In the genomic region with DNA sequence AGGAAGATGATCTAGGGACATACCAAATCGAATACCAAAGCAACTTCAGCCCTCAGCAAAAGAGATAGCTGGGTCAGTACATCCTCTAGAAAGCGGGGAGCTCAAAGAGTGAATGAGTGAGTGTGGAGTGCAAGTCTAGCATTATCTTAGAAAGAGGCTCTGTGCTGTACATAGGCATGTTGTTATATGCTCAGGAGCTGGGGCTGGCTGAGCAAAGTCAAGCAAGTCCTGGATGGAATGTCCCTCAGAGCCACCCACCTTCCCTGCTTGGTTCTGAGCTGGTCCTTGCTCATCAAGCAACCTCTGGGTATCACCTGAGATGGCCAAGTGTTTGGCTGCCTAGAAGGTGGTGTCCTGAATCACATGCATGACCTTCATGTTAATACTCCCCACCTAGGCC, we compare ENCODE assay signal across 2 cellular contexts.
TF ChIP-seq lines count a peak whose summit lies in the region.

No MANE protein-coding gene starts in this region.

TF ChIP-seq in HEK293, 187 proteins besides CTCF, POLR2A, EP300 and RAD21:
- TF ChIP-seq, protein P1, sequence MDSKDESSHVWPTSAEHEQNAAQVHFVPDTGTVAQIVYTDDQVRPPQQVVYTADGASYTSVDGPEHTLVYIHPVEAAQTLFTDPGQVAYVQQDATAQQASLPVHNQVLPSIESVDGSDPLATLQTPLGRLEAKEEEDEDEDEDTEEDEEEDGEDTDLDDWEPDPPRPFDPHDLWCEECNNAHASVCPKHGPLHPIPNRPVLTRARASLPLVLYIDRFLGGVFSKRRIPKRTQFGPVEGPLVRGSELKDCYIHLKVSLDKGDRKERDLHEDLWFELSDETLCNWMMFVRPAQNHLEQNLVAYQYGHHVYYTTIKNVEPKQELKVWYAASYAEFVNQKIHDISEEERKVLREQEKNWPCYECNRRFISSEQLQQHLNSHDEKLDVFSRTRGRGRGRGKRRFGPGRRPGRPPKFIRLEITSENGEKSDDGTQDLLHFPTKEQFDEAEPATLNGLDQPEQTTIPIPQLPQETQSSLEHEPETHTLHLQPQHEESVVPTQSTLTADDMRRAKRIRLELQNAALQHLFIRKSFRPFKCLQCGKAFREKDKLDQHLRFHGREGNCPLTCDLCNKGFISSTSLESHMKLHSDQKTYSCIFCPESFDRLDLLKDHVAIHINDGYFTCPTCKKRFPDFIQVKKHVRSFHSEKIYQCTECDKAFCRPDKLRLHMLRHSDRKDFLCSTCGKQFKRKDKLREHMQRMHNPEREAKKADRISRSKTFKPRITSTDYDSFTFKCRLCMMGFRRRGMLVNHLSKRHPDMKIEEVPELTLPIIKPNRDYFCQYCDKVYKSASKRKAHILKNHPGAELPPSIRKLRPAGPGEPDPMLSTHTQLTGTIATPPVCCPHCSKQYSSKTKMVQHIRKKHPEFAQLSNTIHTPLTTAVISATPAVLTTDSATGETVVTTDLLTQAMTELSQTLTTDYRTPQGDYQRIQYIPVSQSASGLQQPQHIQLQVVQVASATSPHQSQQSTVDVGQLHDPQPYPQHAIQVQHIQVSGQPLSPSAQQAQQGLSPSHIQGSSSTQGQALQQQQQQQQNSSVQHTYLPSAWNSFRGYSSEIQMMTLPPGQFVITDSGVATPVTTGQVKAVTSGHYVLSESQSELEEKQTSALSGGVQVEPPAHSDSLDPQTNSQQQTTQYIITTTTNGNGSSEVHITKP (tag by site-specific recombination; IDR thresholded peaks at IDR 0.05) = peak; percentile 60; the same call in 1 of the 2 replicates
- TF ChIP-seq GLIS2 (tag by site-specific recombination; IDR thresholded peaks at IDR 0.05) = no peak

TF ChIP-seq in liver, 16 proteins besides CTCF, POLR2A, EP300 and RAD21:
- TF ChIP-seq SP1 (IDR thresholded peaks at IDR 0.05) (no peak), NR2F2 (IDR thresholded peaks at IDR 0.05) (no peak), TAF1 (conservative IDR thresholded peaks at IDR 0.05) (no peak), GABPA (IDR thresholded peaks at IDR 0.05 in 1 of 2, conservative IDR thresholded peaks at IDR 0.05 in 1 of 2) (no peak), FOXA2 (IDR thresholded peaks at IDR 0.05) (no peak), HNF4A (conservative IDR thresholded peaks at IDR 0.05) (no peak), YY1 (IDR thresholded peaks at IDR 0.05) (no peak), EGR1 (IDR thresholded peaks at IDR 0.05; ENCODE audit: low read depth in 2 of 2) (no peak), JUND (IDR thresholded peaks at IDR 0.05) (no peak), RXRA (IDR thresholded peaks at IDR 0.05) (no peak), FOXA1 (IDR thresholded peaks at IDR 0.05) (no peak), HNF4G (IDR thresholded peaks at IDR 0.05) (no peak)
- TF ChIP-seq, protein P2, sequence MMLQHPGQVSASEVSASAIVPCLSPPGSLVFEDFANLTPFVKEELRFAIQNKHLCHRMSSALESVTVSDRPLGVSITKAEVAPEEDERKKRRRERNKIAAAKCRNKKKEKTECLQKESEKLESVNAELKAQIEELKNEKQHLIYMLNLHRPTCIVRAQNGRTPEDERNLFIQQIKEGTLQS (IDR thresholded peaks at IDR 0.05) = no peak
- TF ChIP-seq, protein P3, sequence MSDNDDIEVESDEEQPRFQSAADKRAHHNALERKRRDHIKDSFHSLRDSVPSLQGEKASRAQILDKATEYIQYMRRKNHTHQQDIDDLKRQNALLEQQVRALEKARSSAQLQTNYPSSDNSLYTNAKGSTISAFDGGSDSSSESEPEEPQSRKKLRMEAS (IDR thresholded peaks at IDR 0.05) = no peak
- TF ChIP-seq, protein P4, sequence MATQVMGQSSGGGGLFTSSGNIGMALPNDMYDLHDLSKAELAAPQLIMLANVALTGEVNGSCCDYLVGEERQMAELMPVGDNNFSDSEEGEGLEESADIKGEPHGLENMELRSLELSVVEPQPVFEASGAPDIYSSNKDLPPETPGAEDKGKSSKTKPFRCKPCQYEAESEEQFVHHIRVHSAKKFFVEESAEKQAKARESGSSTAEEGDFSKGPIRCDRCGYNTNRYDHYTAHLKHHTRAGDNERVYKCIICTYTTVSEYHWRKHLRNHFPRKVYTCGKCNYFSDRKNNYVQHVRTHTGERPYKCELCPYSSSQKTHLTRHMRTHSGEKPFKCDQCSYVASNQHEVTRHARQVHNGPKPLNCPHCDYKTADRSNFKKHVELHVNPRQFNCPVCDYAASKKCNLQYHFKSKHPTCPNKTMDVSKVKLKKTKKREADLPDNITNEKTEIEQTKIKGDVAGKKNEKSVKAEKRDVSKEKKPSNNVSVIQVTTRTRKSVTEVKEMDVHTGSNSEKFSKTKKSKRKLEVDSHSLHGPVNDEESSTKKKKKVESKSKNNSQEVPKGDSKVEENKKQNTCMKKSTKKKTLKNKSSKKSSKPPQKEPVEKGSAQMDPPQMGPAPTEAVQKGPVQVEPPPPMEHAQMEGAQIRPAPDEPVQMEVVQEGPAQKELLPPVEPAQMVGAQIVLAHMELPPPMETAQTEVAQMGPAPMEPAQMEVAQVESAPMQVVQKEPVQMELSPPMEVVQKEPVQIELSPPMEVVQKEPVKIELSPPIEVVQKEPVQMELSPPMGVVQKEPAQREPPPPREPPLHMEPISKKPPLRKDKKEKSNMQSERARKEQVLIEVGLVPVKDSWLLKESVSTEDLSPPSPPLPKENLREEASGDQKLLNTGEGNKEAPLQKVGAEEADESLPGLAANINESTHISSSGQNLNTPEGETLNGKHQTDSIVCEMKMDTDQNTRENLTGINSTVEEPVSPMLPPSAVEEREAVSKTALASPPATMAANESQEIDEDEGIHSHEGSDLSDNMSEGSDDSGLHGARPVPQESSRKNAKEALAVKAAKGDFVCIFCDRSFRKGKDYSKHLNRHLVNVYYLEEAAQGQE (IDR thresholded peaks at IDR 0.05) = no peak
- TF ChIP-seq, protein P5, sequence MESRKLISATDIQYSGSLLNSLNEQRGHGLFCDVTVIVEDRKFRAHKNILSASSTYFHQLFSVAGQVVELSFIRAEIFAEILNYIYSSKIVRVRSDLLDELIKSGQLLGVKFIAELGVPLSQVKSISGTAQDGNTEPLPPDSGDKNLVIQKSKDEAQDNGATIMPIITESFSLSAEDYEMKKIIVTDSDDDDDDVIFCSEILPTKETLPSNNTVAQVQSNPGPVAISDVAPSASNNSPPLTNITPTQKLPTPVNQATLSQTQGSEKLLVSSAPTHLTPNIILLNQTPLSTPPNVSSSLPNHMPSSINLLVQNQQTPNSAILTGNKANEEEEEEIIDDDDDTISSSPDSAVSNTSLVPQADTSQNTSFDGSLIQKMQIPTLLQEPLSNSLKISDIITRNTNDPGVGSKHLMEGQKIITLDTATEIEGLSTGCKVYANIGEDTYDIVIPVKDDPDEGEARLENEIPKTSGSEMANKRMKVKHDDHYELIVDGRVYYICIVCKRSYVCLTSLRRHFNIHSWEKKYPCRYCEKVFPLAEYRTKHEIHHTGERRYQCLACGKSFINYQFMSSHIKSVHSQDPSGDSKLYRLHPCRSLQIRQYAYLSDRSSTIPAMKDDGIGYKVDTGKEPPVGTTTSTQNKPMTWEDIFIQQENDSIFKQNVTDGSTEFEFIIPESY (IDR thresholded peaks at IDR 0.05) = no peak
